In genomic region chr1:81437649-81438048, GRCh38 we compare ENCODE assay signal across 13 cellular contexts.
A peak's percentile ranks its signal among the peaks of the same experiment; 100 is the strongest.
DNase-seq lines count a peak whose midpoint lies in the region; ATAC-seq, FAIRE-seq and TF ChIP-seq lines count a peak whose summit lies in the region.
"Had no signal": no experiment of that assay in that cellular context is flagged by ENCODE, and none has a peak within 500 bp of the region (broad histone marks: within the 10 kb centered on the region; RNA-seq: fewer than 3 reads in every experiment).

No MANE protein-coding gene starts in this region.

- peaks cover 18% of the 10 kb centered on the region for H3K4me1 ChIP-seq in GM12878 (ENCODE audit: control insufficient read depth, insufficient read depth, low read length)
- H3K4me1 ChIP-seq: breast epithelium had no signal

- TF ChIP-seq POLR2A in GM12878 (IDR thresholded peaks at IDR 0.05; ENCODE audit: low read depth, low read length): no peak

- intact Hi-C loops in GM12878 (cut with micrococcal nuclease; ENCODE audit: unreplicated experiment): no loop called here

- H3K27ac ChIP-seq in GM12878 (ENCODE audit: control insufficient read depth, insufficient read depth): no peak overlapping the region
- H3K27ac ChIP-seq: breast epithelium had no signal

- no peak for TF ChIP-seq CTCF in GM12878 (IDR thresholded peaks at IDR 0.05 in 2 of 3, conservative IDR thresholded peaks at IDR 0.05 in 1 of 3; ENCODE audit: control insufficient read depth in 2 of 3, extremely low read depth in 1 of 3, insufficient read depth in 1 of 3, low read depth in 3 of 3, low read length in 3 of 3)

- no peaks in the 10 kb centered on the region for H4K20me1 ChIP-seq in GM12878 (ENCODE audit: control insufficient read depth, insufficient read depth)

- peaks cover 5% of the 10 kb centered on the region for H3K9me3 Mint-ChIP-seq in activated CD8-positive, alpha-beta T cell treated with anti-CD3 and anti-CD28 coated beads, Interleukin-2, amount 10 ng/mL, durations not matched to agents 7 days and 5 days (ENCODE audit: insufficient read depth)

- RAD21 ChIA-PET in GM12878 (lab: Charles Lee; ENCODE audit: unreplicated experiment): no interaction called here

- in situ Hi-C loops in GM12878 (cut with MboI): no loop called here

- no peak overlapping the region for H3K9ac ChIP-seq in GM12878 (ENCODE audit: control insufficient read depth, insufficient read depth, low read length)

- 4% methylated on average over 3 of the region's 3 CpGs for WGBS in GM12878 (ENCODE audit: insufficient coverage, insufficient replicate concordance, low lambda C conversion rate, missing lambda C conversion rate)

- no peaks in the 10 kb centered on the region for H3K36me3 Mint-ChIP-seq in activated CD8-positive, alpha-beta T cell treated with anti-CD3 and anti-CD28 coated beads, Interleukin-2, amount 10 ng/mL, durations not matched to agents 7 days and 5 days (ENCODE audit: low read depth)

- H3K36me3 ChIP-seq in GM12878 (ENCODE audit: control insufficient read depth in 2 of 2, insufficient read depth in 2 of 2, low read length in 1 of 2): no peaks in the 10 kb centered on the region
- H3K36me3 ChIP-seq: breast epithelium had no signal

- TF ChIP-seq EP300 in GM12878 (IDR thresholded peaks at IDR 0.05; ENCODE audit: borderline replicate concordance in 1 of 2, control insufficient read depth in 1 of 2, low read depth in 2 of 2, low read length in 2 of 2): no peak

- POLR2A ChIA-PET in GM12878 (lab: Charles Lee): interaction anchor here (0.8 kb wide), 1 partner anchor 140 kb away, joined by 3 read pairs; no protein-coding TSS in a partner anchor
- POLR2A ChIA-PET in activated CD8-positive, alpha-beta T cell treated with anti-CD3 and anti-CD28 coated beads, Interleukin-2, amount 10 ng/mL, durations not matched to agents 7 days and 5 days (lab: Charles Lee): no interaction called here

- H3K4me3 Mint-ChIP-seq in activated CD8-positive, alpha-beta T cell treated with anti-CD3 and anti-CD28 coated beads, Interleukin-2, amount 10 ng/mL, durations not matched to agents 7 days and 5 days: no peak overlapping the region
- H3K4me3 Mint-ChIP-seq: CD4-positive, alpha-beta T cell had no signal

- peaks cover 4% of the 10 kb centered on the region; the same call in 2 of the 3 replicates for H3K9me3 ChIP-seq in GM12878 (replicated peaks; ENCODE audit: control insufficient read depth, insufficient read depth, low read length)
- H3K9me3 ChIP-seq: breast epithelium had no signal

- CTCF ChIA-PET in GM12878 (lab: Yijun Ruan, JAX): interaction anchor here (1.1 to 2.3 kb wide), 5 partner anchors 13 to 323 kb away, joined by 3 to 10 read pairs (median 3); no protein-coding TSS in a partner anchor
- CTCF ChIA-PET in activated CD8-positive, alpha-beta T cell treated with anti-CD3 and anti-CD28 coated beads, Interleukin-2, amount 10 ng/mL, durations not matched to agents 7 days and 5 days (lab: Charles Lee): no interaction called here

- no peak overlapping the region for H3K27ac Mint-ChIP-seq in activated CD8-positive, alpha-beta T cell treated with anti-CD3 and anti-CD28 coated beads, Interleukin-2, amount 10 ng/mL, durations not matched to agents 7 days and 5 days
- H3K27ac Mint-ChIP-seq: CD4-positive, alpha-beta T cell had no signal

- no peak overlapping the region; the same call in 1 of the 2 replicates for H3K4me3 ChIP-seq in GM12878
- H3K4me3 ChIP-seq: breast epithelium had no signal

- TF ChIP-seq RAD21 in GM12878 (IDR thresholded peaks at IDR 0.05; ENCODE audit: insufficient read depth, low read depth, low read length): no peak

- DNase-seq in GM12878 (ENCODE audit: low read depth, low spot score): peak; percentile 24
- DNase-seq in putamen (ENCODE audit: low spot score): no peak
- no peak for DNase-seq in activated CD4-positive, alpha-beta T cell treated with anti-CD3 and anti-CD28 coated beads for 1 hour
- no peak for DNase-seq in activated CD8-positive, alpha-beta T cell treated with anti-CD3 and anti-CD28 coated beads, Interleukin-2, amount 10 ng/mL, durations not matched to agents 7 days and 5 days
- DNase-seq: activated CD4-positive, CD25-positive, alpha-beta regulatory T cell; CD4-positive, alpha-beta T cell; NCI-H187 treated with DMSO at 0.1 percent for 48 hours; posterior cingulate gyrus had no signal

- SMC1A ChIA-PET in GM12878 (lab: Charles Lee; ENCODE audit: uncharacterized antibody, unreplicated experiment): interaction anchor here (1.0 to 1.9 kb wide), 4 partner anchors 17 to 367 kb away, joined by 3 to 5 read pairs (median 3); no protein-coding TSS in a partner anchor

- FAIRE-seq in GM12878 (lab: Jason Lieb, UNC): no peak

- H3K27me3 Mint-ChIP-seq in activated CD8-positive, alpha-beta T cell treated with anti-CD3 and anti-CD28 coated beads, Interleukin-2, amount 10 ng/mL, durations not matched to agents 7 days and 5 days (ENCODE audit: low read depth): no peaks in the 10 kb centered on the region
- H3K27me3 Mint-ChIP-seq: CD4-positive, alpha-beta T cell had no signal

- no peaks in the 10 kb centered on the region for H3K4me1 Mint-ChIP-seq in activated CD8-positive, alpha-beta T cell treated with anti-CD3 and anti-CD28 coated beads, Interleukin-2, amount 10 ng/mL, durations not matched to agents 7 days and 5 days (ENCODE audit: low read depth)

- H3K4me2 ChIP-seq in GM12878 (ENCODE audit: control insufficient read depth, insufficient read depth): peak overlapping the region; percentile 54

- no peak overlapping the region for H2AFZ ChIP-seq in GM12878 (ENCODE audit: control insufficient read depth, low read depth, low read length)

- no peaks in the 10 kb centered on the region; a peak in 1 of 4 replicates for H3K27me3 ChIP-seq in GM12878 (replicated peaks in 1 of 2; ENCODE audit: control insufficient read depth in 2 of 2, insufficient read depth in 2 of 2, low read length in 1 of 2)
- H3K27me3 ChIP-seq: breast epithelium had no signal

- ATAC-seq in GM18502 (IDR thresholded peaks at IDR 0.05; ENCODE audit: poor library complexity, unreplicated experiment) (peak; percentile 86), GM19463 (IDR thresholded peaks at IDR 0.05; ENCODE audit: unreplicated experiment) (peak; percentile 76), HG03039 (IDR thresholded peaks at IDR 0.05; ENCODE audit: unreplicated experiment) (peak; percentile 81), GM12878 (peak; percentile 87), HG03342 (IDR thresholded peaks at IDR 0.05; ENCODE audit: unreplicated experiment) (no peak)
- ATAC-seq in activated CD8-positive, alpha-beta T cell treated with anti-CD3 and anti-CD28 coated beads, Interleukin-2, amount 10 ng/mL, durations not matched to agents 7 days and 5 days: no peak

- BruUV-seq in GM12878 (replicated peaks; lab: Mats Ljungman, UMichigan): no TSS peak

- H3K79me2 ChIP-seq in GM12878 (ENCODE audit: control insufficient read depth, insufficient read depth, low read length): no peaks in the 10 kb centered on the region

TF ChIP-seq in GM12878, 131 proteins besides CTCF, POLR2A, EP300 and RAD21:
- TF ChIP-seq SP1 (IDR thresholded peaks at IDR 0.05; ENCODE audit: low read depth, low read length) (no peak), BHLHE40 (IDR thresholded peaks at IDR 0.05; ENCODE audit: borderline replicate concordance in 1 of 2, low read depth in 2 of 2, low read length in 1 of 2) (no peak), JUNB (IDR thresholded peaks at IDR 0.05) (0 out of 2 replicates have a peak, but pooled peaks have one; percentile 22), NFIC (IDR thresholded peaks at IDR 0.05; ENCODE audit: low read depth, low read length) (peak; percentile 39), PML (IDR thresholded peaks at IDR 0.05; ENCODE audit: low read length) (peak; percentile 29; the same call in 1 of the 2 replicates), NR2F1 (conservative IDR thresholded peaks at IDR 0.05) (peak; percentile 22; the same call in 1 of the 2 replicates), TARDBP (IDR thresholded peaks at IDR 0.05; ENCODE audit: borderline replicate concordance) (no peak), MEF2A (IDR thresholded peaks at IDR 0.05; ENCODE audit: insufficient read depth, low read depth, low read length) (peak; percentile 95), FOS (IDR thresholded peaks at IDR 0.05; ENCODE audit: borderline replicate concordance, extremely low read depth, insufficient read length) (no peak), CHD2 (IDR thresholded peaks at IDR 0.05; ENCODE audit: borderline replicate concordance, low read depth, low read length) (no peak), SMARCA5 (IDR thresholded peaks at IDR 0.05) (no peak), RUNX3 (IDR thresholded peaks at IDR 0.05; ENCODE audit: low read length) (peak; percentile 70), ATF2 (IDR thresholded peaks at IDR 0.05; ENCODE audit: low read length) (peak; percentile 34; the same call in 1 of the 2 replicates), MEF2B (IDR thresholded peaks at IDR 0.05; ENCODE audit: partially characterized antibody, poor library complexity, severe bottlenecking) (peak; percentile 55), NFXL1 (IDR thresholded peaks at IDR 0.05; ENCODE audit: borderline replicate concordance) (no peak)

Comparison
In these comparisons a context has a peak if more than half of its experiments do, and no peak if none do; other contexts are left out.
1. ATAC-seq: peak in GM18502 (single experiment), GM19463 (single experiment), HG03039 (single experiment) and GM12878 (single experiment); none in HG03342 (single experiment) and activated CD8-positive, alpha-beta T cell treated with anti-CD3 and anti-CD28 coated beads, Interleukin-2, amount 10 ng/mL, durations not matched to agents 7 days and 5 days (single experiment).